In the genomic region with DNA sequence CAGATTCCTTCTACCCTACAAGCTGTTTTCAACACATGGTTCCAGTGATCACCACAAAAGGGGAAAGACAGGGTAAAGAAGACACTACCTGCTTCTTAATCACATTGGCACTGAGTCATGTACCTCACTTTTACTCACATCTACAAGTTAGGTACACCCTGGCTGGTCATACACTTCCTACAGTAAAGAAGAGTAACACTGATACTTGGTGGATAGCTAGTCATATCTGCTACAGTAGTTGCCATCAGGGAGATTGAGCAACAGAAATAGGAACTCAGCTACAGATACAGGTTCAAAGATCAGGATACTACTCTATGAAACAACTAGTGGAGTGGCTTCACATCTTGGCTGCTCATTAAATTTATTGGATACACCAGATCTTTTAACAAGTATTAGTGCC, we compare ENCODE assay signal across 18 cellular contexts.
"Had no signal": no experiment of that assay in that cellular context is flagged by ENCODE, and none has a peak within 500 bp of the region (broad histone marks: within the 10 kb centered on the region; RNA-seq: fewer than 3 reads in every experiment).

No MANE protein-coding gene starts in this region.

- H3K27me3 Mint-ChIP-seq: stimulated activated memory B cell treated with anti-CD40 and anti-IgM and Interleukin-4, amounts not matched to agents 10 μg/mL and 1 μg/mL and 100 μg/mL, for 72 hours; stimulated activated naive CD8-positive, alpha-beta T cell treated with anti-CD3 and anti-CD28 coated beads, Interleukin-15, Interleukin-2, amounts not matched to agents 100 ng/mL and 50 ng/mL, for 24 hours had no signal

- H3K4me3 ChIP-seq: dorsolateral prefrontal cortex, heart right ventricle, psoas muscle, right lobe of liver, tibial artery, upper lobe of left lung, uterus had no signal

- DNase-seq: dorsolateral prefrontal cortex; effector CD8-positive, alpha-beta T cell; heart right ventricle; hypothalamus; kidney glomerular epithelial cell; mammary epithelial cell; naive thymus-derived CD8-positive, alpha-beta T cell; psoas muscle; retina; right lobe of liver; stimulated activated CD4-positive, alpha-beta T cell treated with anti-CD3 and anti-CD28 coated beads, Interleukin-4, amount 100 ng/mL, for 1 hour; stimulated activated CD8-positive, alpha-beta memory T cell treated with anti-CD3 and anti-CD28 coated beads, Interleukin-4, amount 100 ng/mL, for 48 hours; tibial artery; upper lobe of left lung; uterus had no signal

- H3K9me3 ChIP-seq: heart right ventricle, neutrophil, psoas muscle, right lobe of liver, tibial artery, upper lobe of left lung, uterus had no signal

- H3K9me3 Mint-ChIP-seq: stimulated activated memory B cell treated with anti-CD40 and anti-IgM and Interleukin-4, amounts not matched to agents 10 μg/mL and 1 μg/mL and 100 μg/mL, for 72 hours; stimulated activated naive CD8-positive, alpha-beta T cell treated with anti-CD3 and anti-CD28 coated beads, Interleukin-15, Interleukin-2, amounts not matched to agents 100 ng/mL and 50 ng/mL, for 24 hours had no signal

- H3K27me3 ChIP-seq: neutrophil, right lobe of liver, tibial artery, upper lobe of left lung, uterus had no signal

- H3K27ac ChIP-seq: dorsolateral prefrontal cortex, heart right ventricle, neutrophil, psoas muscle, right lobe of liver, tibial artery, upper lobe of left lung, uterus had no signal

- H3K4me1 Mint-ChIP-seq: naive thymus-derived CD8-positive, alpha-beta T cell; stimulated activated memory B cell treated with anti-CD40 and anti-IgM and Interleukin-4, amounts not matched to agents 10 μg/mL and 1 μg/mL and 100 μg/mL, for 72 hours had no signal

- ATAC-seq: heart right ventricle; naive thymus-derived CD8-positive, alpha-beta T cell; psoas muscle; stimulated activated memory B cell treated with anti-CD40 and anti-IgM and Interleukin-4, amounts not matched to agents 10 μg/mL and 1 μg/mL and 100 μg/mL, for 72 hours had no signal

- H3K36me3 Mint-ChIP-seq: naive thymus-derived CD8-positive, alpha-beta T cell; stimulated activated memory B cell treated with anti-CD40 and anti-IgM and Interleukin-4, amounts not matched to agents 10 μg/mL and 1 μg/mL and 100 μg/mL, for 72 hours had no signal

- H3K4me1 ChIP-seq: heart right ventricle, psoas muscle, right lobe of liver, tibial artery, upper lobe of left lung, uterus had no signal

- H3K36me3 ChIP-seq: heart right ventricle, neutrophil, right lobe of liver, tibial artery, upper lobe of left lung, uterus had no signal

- H3K4me3 Mint-ChIP-seq: naive thymus-derived CD8-positive, alpha-beta T cell; stimulated activated memory B cell treated with anti-CD40 and anti-IgM and Interleukin-4, amounts not matched to agents 10 μg/mL and 1 μg/mL and 100 μg/mL, for 72 hours; stimulated activated naive CD8-positive, alpha-beta T cell treated with anti-CD3 and anti-CD28 coated beads, Interleukin-15, Interleukin-2, amounts not matched to agents 100 ng/mL and 50 ng/mL, for 24 hours had no signal

- H3K27ac Mint-ChIP-seq: naive thymus-derived CD8-positive, alpha-beta T cell; stimulated activated memory B cell treated with anti-CD40 and anti-IgM and Interleukin-4, amounts not matched to agents 10 μg/mL and 1 μg/mL and 100 μg/mL, for 72 hours; stimulated activated naive CD8-positive, alpha-beta T cell treated with anti-CD3 and anti-CD28 coated beads, Interleukin-15, Interleukin-2, amounts not matched to agents 100 ng/mL and 50 ng/mL, for 24 hours had no signal
